ENCODE assay signal across 2 cellular contexts in genomic region chr2:151472966-151473365, GRCh38.
TF ChIP-seq lines count a peak whose summit lies in the region.

No MANE protein-coding gene starts in this region.

TF ChIP-seq in IMR-90, 13 proteins besides CTCF, POLR2A, EP300 and RAD21:
- TF ChIP-seq NFE2L2 (IDR thresholded peaks at IDR 0.05; ENCODE audit: low read depth, low read length) (peak; percentile 87), CEBPB (IDR thresholded peaks at IDR 0.05; ENCODE audit: low read depth, low read length) (no peak), MAFK (IDR thresholded peaks at IDR 0.05; ENCODE audit: low read depth, low read length) (peak; percentile 90)
TF ChIP-seq in IMR-90: peak in this region for 2.

TF ChIP-seq in H1, 55 proteins besides CTCF, POLR2A, EP300 and RAD21:
- peak; percentile 14; the same call in 1 of the 2 replicates for TF ChIP-seq MAFK (IDR thresholded peaks at IDR 0.05; ENCODE audit: low read depth, low read length)
- TF ChIP-seq CEBPB (IDR thresholded peaks at IDR 0.05; ENCODE audit: low read depth, low read length): no peak
